Comparison of ENCODE assay signal across 7 cellular contexts in the genomic region with DNA sequence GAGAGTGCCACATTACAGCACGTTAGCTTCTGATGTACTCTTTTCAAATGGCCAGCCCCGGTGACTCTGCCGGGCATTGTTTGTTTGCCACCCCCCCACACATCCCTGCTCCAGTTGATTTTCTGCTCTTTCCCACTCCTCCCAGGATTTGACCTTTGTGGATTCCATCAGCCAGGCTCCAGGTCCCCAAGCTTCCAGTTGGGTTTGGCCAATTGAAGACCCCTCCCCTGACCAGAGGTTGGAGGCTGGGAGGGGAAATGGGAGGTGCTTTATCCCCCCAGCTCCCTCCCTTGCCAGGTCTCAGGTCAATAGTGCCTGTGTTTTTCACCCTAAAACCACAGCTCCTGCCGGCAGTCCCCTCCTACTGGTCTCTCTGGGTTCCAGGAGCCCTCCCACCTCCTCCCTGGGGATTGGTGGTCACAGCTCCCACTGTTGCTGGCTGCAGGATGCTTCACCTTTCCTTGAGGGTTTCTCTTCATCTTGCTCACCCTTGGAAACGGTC. TPM values are rescaled to one million over a fixed set of nuclear protein-coding genes. Genes with fewer than 3 reads are reported as not detected.
DNase-seq lines count a peak whose midpoint lies in the region; FAIRE-seq and TF ChIP-seq lines count a peak whose summit lies in the region.

No MANE protein-coding gene starts in this region.

- no peak overlapping the region for H2AK5ac ChIP-seq in H1 (ENCODE audit: low read depth, low read length)

- no peak overlapping the region for H4K91ac ChIP-seq in H1 (replicated peaks; ENCODE audit: insufficient read length, low read length)

- 71% methylated on average over 5 of the region's 5 CpGs; no CpG with 5 or more reads in 1 of the 2 experiments for WGBS in H1 (ENCODE audit: extremely low coverage in 1 of 2, insufficient coverage in 1 of 2, insufficient read length in 1 of 2, insufficient replicate concordance in 2 of 2, low coverage in 1 of 2, low lambda C conversion rate in 2 of 2, missing lambda C conversion rate in 1 of 2), 2 experiments
- WGBS in small intestine, 3 donors: 28 to 45% (median 31%) methylated on average over 5 of the region's 5 CpGs

- 0 out of 2 replicates have a peak overlapping the region, but pooled peaks have one; percentile 38 for H2BK5ac ChIP-seq in H1 (ENCODE audit: low read depth, low read length)

- no peak overlapping the region for H3K4ac ChIP-seq in H1 (replicated peaks; ENCODE audit: insufficient read length, low read depth, low read length)

- H3K27ac ChIP-seq in Karpas-422 (ENCODE audit: low read length) (no peak overlapping the region), H1 (ENCODE audit: low read depth, low read length) (no peak overlapping the region), small intestine (ENCODE audit: low read depth in 1 of 2, low read length in 1 of 2) (peak overlapping the region; percentile 96 to 99)

- H3K9me3 ChIP-seq in Karpas-422 (ENCODE audit: low read length): no peaks in the 10 kb centered on the region
- H3K9me3 ChIP-seq in H1 (ENCODE audit: insufficient read depth in 2 of 2, low read depth in 1 of 2, low read length in 1 of 2): no peaks in the 10 kb centered on the region
- no peaks in the 10 kb centered on the region for H3K9me3 ChIP-seq in small intestine (ENCODE audit: control insufficient read depth, low read depth)

- H4K20me1 ChIP-seq in Karpas-422 (ENCODE audit: insufficient read depth, low read depth, low read length): no peaks in the 10 kb centered on the region
- H4K20me1 ChIP-seq in H1 (replicated peaks in 1 of 2; ENCODE audit: control insufficient read depth in 1 of 2, insufficient read depth in 2 of 2, low read length in 2 of 2): no peaks in the 10 kb centered on the region

- no peak overlapping the region for H2BK12ac ChIP-seq in H1 (ENCODE audit: low read depth, low read length)

- no peak for TF ChIP-seq POLR2A in H1 (IDR thresholded peaks at IDR 0.05; ENCODE audit: control extremely low read depth in 1 of 2, low read depth in 2 of 2, low read length in 2 of 2)

- H3K4me1 ChIP-seq in Karpas-422 (ENCODE audit: low read length) (peaks cover 37% of the 10 kb centered on the region), H1 (replicated peaks in 1 of 4; ENCODE audit: control insufficient read depth in 3 of 4, insufficient read depth in 4 of 4, low read length in 3 of 4) (peaks cover 3 to 20% (median 7%) of the 10 kb centered on the region in 4 experiments), small intestine (ENCODE audit: control insufficient read depth in 2 of 2, insufficient read depth in 1 of 2, low read depth in 1 of 2, low read length in 1 of 2) (peaks cover 29 to 31% of the 10 kb centered on the region in 2 donors)

- H3K18ac ChIP-seq in H1 (ENCODE audit: extremely low read depth, low read length): peak overlapping the region; percentile 51; the same call in 1 of the 2 replicates

- H3K14ac ChIP-seq in H1 (ENCODE audit: insufficient read length): no peak overlapping the region

- peak overlapping the region; percentile 28 for H3K4me2 ChIP-seq in Karpas-422 (ENCODE audit: low read depth, low read length, poor library complexity, severe bottlenecking)
- H3K4me2 ChIP-seq in H1 (ENCODE audit: insufficient read depth in 1 of 2, low read depth in 2 of 2, low read length in 2 of 2): no peak overlapping the region; a peak in 2 of 4 replicates

- no peak overlapping the region for H2BK120ac ChIP-seq in H1 (replicated peaks; ENCODE audit: low read depth, low read length)

- TF ChIP-seq RAD21 in H1 (IDR thresholded peaks at IDR 0.05 in 1 of 2, conservative IDR thresholded peaks at IDR 0.05 in 1 of 2; ENCODE audit: low read depth in 2 of 2, low read length in 2 of 2): no peak

- FAIRE-seq in GM19239 (lab: Jason Lieb, UNC) (peak; percentile 23), H1 (lab: Jason Lieb, UNC) (no peak), small intestine (lab: Jason Lieb, UNC) (no peak)

- TF ChIP-seq CTCF in H1 (IDR thresholded peaks at IDR 0.05; ENCODE audit: control extremely low read depth in 1 of 3, insufficient read depth in 1 of 3, low read depth in 1 of 3, low read length in 3 of 3): no peak

- H3K36me3 ChIP-seq in Karpas-422 (ENCODE audit: insufficient read depth, low read length): no peaks in the 10 kb centered on the region
- no peaks in the 10 kb centered on the region for H3K36me3 ChIP-seq in H1 (ENCODE audit: control insufficient read depth in 2 of 4, insufficient read depth in 4 of 4, low read length in 3 of 4)
- peaks cover 0 to 3% of the 10 kb centered on the region in 2 donors for H3K36me3 ChIP-seq in small intestine (ENCODE audit: control insufficient read depth in 2 of 2, insufficient read depth in 2 of 2, low read length in 2 of 2)

- POLR2A ChIA-PET in H1 (lab: Charles Lee; ENCODE audit: partially characterized antibody): interaction anchor here (1.1 to 6.1 kb wide), 3 partner anchors 8 to 34 kb away, joined by 3 to 35 read pairs (median 8); partner anchors contain the start of gene IRF1

- H3K27me3 ChIP-seq in Karpas-422 (ENCODE audit: low read length) (no peaks in the 10 kb centered on the region), H1 (replicated peaks in 1 of 4; ENCODE audit: control insufficient read depth in 3 of 4, extremely low read depth in 1 of 4, insufficient read depth in 3 of 4, low read length in 3 of 4) (peaks cover 0 to 1% (median 0%) of the 10 kb centered on the region in 4 experiments; a peak in 1 of 7 replicates), small intestine (ENCODE audit: control insufficient read depth in 2 of 2, insufficient read depth in 2 of 2, low read length in 2 of 2) (no peaks in the 10 kb centered on the region)

- CTCF ChIA-PET in H1 (lab: Charles Lee; ENCODE audit: partially characterized antibody): interaction anchor here (0.7 to 5.3 kb wide), 15 partner anchors 8 to 45 kb away, joined by 3 to 33 read pairs (median 4); no protein-coding TSS in a partner anchor

- H3K79me2 ChIP-seq in Karpas-422 (ENCODE audit: low read length) (no peaks in the 10 kb centered on the region), H1 (ENCODE audit: control insufficient read depth in 1 of 2, insufficient read depth in 2 of 2, low read length in 2 of 2) (no peaks in the 10 kb centered on the region)

- H3K23ac ChIP-seq in H1 (ENCODE audit: insufficient read length): no peak overlapping the region

- DNase-seq in GM19239 (ENCODE audit: insufficient read length, low spot score): no peak
- no peak for DNase-seq in Karpas-422
- DNase-seq in H1 (ENCODE audit: low read depth in 1 of 2, low spot score in 2 of 2): no peak
- DNase-seq in small intestine: no peak
- no peak for DNase-seq in NK-92 treated with Interleukin-12 subunit alpha and Interleukin-12 subunit beta, amount 100 ng/mL, for 24 hours (lab: John Stamatoyannopoulos, UW)
- DNase-seq in GOT3 (lab: John Stamatoyannopoulos, UW): no peak
- no peak for DNase-seq in HuH-7 (ENCODE audit: low spot score)

- H3K9ac ChIP-seq in Karpas-422 (ENCODE audit: low read length) (no peak overlapping the region), H1 (replicated peaks in 1 of 4; ENCODE audit: extremely low read depth in 1 of 4, low read depth in 3 of 4, low read length in 3 of 4) (no peak overlapping the region)

- peak overlapping the region; percentile 54; the same call in 1 of the 2 replicates for H4K8ac ChIP-seq in H1 (ENCODE audit: extremely low read depth, insufficient read depth, low read length)

- H3K79me1 ChIP-seq in H1 (ENCODE audit: low read depth, low read length): no peaks in the 10 kb centered on the region; the same call in 1 of the 2 replicates

- TF ChIP-seq EP300 in H1 (IDR thresholded peaks at IDR 0.05; ENCODE audit: borderline replicate concordance in 1 of 2, low read depth in 2 of 2, low read length in 2 of 2): no peak

- no peak overlapping the region for H2BK15ac ChIP-seq in H1 (ENCODE audit: low read length)

- no peak overlapping the region for H4K5ac ChIP-seq in H1 (ENCODE audit: insufficient read length, low read depth, low read length)

- H3K4me3 ChIP-seq in Karpas-422 (ENCODE audit: low read length): no peak overlapping the region
- no peak overlapping the region for H3K4me3 ChIP-seq in H1 (ENCODE audit: extremely low read depth in 1 of 4, insufficient read depth in 2 of 4, low read depth in 3 of 4, low read length in 4 of 4)
- H3K4me3 ChIP-seq in small intestine (ENCODE audit: low read depth in 1 of 2, low read length in 2 of 2): no peak overlapping the region

- H2BK20ac ChIP-seq in H1 (ENCODE audit: low read length): no peak overlapping the region

- H3K56ac ChIP-seq in H1 (replicated peaks; ENCODE audit: insufficient read length, low read depth, low read length): no peak overlapping the region

- no peaks in the 10 kb centered on the region for H3K23me2 ChIP-seq in H1 (ENCODE audit: low read depth, low read length)

- no peaks in the 10 kb centered on the region for H3K9me2 ChIP-seq in Karpas-422 (replicated peaks; ENCODE audit: insufficient read depth, low read length)

- H2AFZ ChIP-seq in Karpas-422 (ENCODE audit: low read length) (no peak overlapping the region), H1 (ENCODE audit: low read length) (peak overlapping the region; percentile 26; the same call in 1 of the 2 replicates)

TF ChIP-seq in H1, 55 proteins besides CTCF, POLR2A, EP300 and RAD21 (continues in another document):
- TF ChIP-seq BACH1 (IDR thresholded peaks at IDR 0.05; ENCODE audit: low read length) (no peak), SP4 (IDR thresholded peaks at IDR 0.05; ENCODE audit: low read length) (no peak)

RNA-seq across cellular contexts. Expression of gene IRF1, which starts 34.9 kb away (rescaled TPM):
- total RNA-seq in Karpas-422 (2014; rRNA removed; shearing (Covaris generic); ENCODE audit: low replicate concordance): 4.8 and 7.3 TPM in 2 replicates
- total RNA-seq in H1 (2021; fragmentation: NEBNext Ultra II Directional; extraction: Animal tissue kit (Norgen Biotek cat#: 25700)): 8.5 TPM in 2 replicates
- polyA plus RNA-seq in H1 (2011; rRNA removed): 2.9 and 4.0 TPM in 2 replicates
- 3.7 TPM for polyA plus RNA-seq in H1 (2011; cell fraction: cytosol; rRNA removed)
- 9.7 TPM for polyA plus RNA-seq in H1 (2011; cell fraction: nucleus; rRNA removed)
- 6.1 to 7.7 TPM (median 7.3 TPM) in 4 replicates for polyA plus RNA-seq in H1 (2012, experiment 1 of 2)
- polyA plus RNA-seq in H1 (2012, experiment 2 of 2): 6.4 TPM
- polyA plus RNA-seq in H1 (2013, experiment 1 of 2): 3.9 TPM
- 2.8 TPM for polyA plus RNA-seq in H1 (2013, experiment 2 of 2)
- 11.9 and 15.3 TPM in 2 replicates for polyA minus RNA-seq in H1 (2011; rRNA and poly(A)+ RNA removed)
- 5.3 TPM for polyA minus RNA-seq in H1 (2011; cell fraction: cytosol; rRNA and poly(A)+ RNA removed)
- polyA minus RNA-seq in H1 (2011; cell fraction: nucleus; rRNA and poly(A)+ RNA removed): 25.1 TPM
- polyA plus RNA-seq in small intestine: 10 to 100 TPM; 51.7 to 64.1 (median 54.0) TPM

Comparison
In these comparisons a context has a peak if more than half of its experiments do, and no peak if none do; other contexts are left out.
1. H3K27ac ChIP-seq: peak in small intestine (2 of 2); none in Karpas-422 (single experiment) and H1 (single experiment).